22 cellular contexts compared by ENCODE assay signal in the genomic region with DNA sequence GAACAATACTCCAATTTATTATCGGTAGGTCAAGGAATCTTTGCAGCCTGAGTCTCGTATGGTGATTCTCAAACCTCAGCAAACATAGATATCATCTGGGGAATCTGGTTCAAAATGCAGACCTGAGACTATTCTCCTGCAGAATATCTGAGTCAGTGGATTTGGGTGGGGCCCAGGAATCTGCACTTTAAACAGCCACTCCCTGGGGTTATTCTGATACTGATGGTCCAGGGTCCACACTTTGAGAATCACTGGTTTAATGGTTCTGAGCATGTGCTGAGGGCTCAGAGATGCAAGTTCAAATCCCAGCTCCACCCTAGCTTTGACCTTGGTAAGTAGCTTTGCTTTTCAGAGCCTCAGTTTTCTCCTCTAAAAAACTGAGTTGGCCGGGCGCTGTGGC. TPM values are rescaled to one million over a fixed set of nuclear protein-coding genes. Genes with fewer than 3 reads are reported as not detected.
DNase-seq lines count a peak whose midpoint lies in the region; ATAC-seq and TF ChIP-seq lines count a peak whose summit lies in the region.
"Had no signal": no experiment of that assay in that cellular context is flagged by ENCODE, and none has a peak within 500 bp of the region (broad histone marks: within the 10 kb centered on the region; RNA-seq: fewer than 3 reads in every experiment).

No MANE protein-coding gene starts in this region.

- CTCF ChIA-PET in GM10248 (lab: Yijun Ruan, JAX): interaction anchor here (1.0 kb wide), 1 partner anchor 48 kb away, joined by 3 read pairs; no protein-coding TSS in a partner anchor

- no peaks in the 10 kb centered on the region for H3K4me1 ChIP-seq in Peyer's patch
- peaks cover 8 to 11% of the 10 kb centered on the region in 2 experiments for H3K4me1 ChIP-seq in trophoblast cell (ENCODE audit: control insufficient read depth in 1 of 2, insufficient read depth in 2 of 2, low read length in 2 of 2)
- H3K4me1 ChIP-seq: BLaER1 treated with 17β-estradiol and CSF1 and Interleukin-3, amounts not matched to agents 10 nM and 100 nM; HAP-1 had no signal

- peak overlapping the region in 3 of 4 donors; percentile 27 to 78 (median 55) for H3K27ac ChIP-seq in Peyer's patch
- H3K27ac ChIP-seq in trophoblast cell (ENCODE audit: low read depth, low read length): no peak overlapping the region
- H3K27ac ChIP-seq: A549; BLaER1 treated with 17β-estradiol and CSF1 and Interleukin-3, amounts not matched to agents 10 nM and 100 nM had no signal

- H2BK5ac ChIP-seq in trophoblast cell (ENCODE audit: low read depth, low read length, poor library complexity): no peak overlapping the region

- no peak overlapping the region for H3K18ac ChIP-seq in trophoblast cell (ENCODE audit: low read length)

- no peak for TF ChIP-seq POLR2A in Peyer's patch (IDR thresholded peaks at IDR 0.05)

- no peaks in the 10 kb centered on the region for H3K79me2 ChIP-seq in trophoblast cell (ENCODE audit: control insufficient read depth, insufficient read depth, low read length, poor library complexity)

- H3K27me3 ChIP-seq in Peyer's patch (no peaks in the 10 kb centered on the region), trophoblast cell (ENCODE audit: insufficient read depth, low read length) (no peaks in the 10 kb centered on the region)
- H3K27me3 ChIP-seq: BE2C; BLaER1 treated with 17β-estradiol and CSF1 and Interleukin-3, amounts not matched to agents 10 nM and 100 nM had no signal

- no peak overlapping the region for H4K12ac ChIP-seq in trophoblast cell (ENCODE audit: low read depth, low read length)

- intact Hi-C loops in left colon (cut with DNase I, micrococcal nuclease): no loop called here

- WGBS in trophoblast cell (ENCODE audit: extremely low coverage, insufficient coverage, insufficient read length): no CpG with 5 or more reads among the region's 4 CpGs

- H2BK12ac ChIP-seq in trophoblast cell (ENCODE audit: low read length): no peak overlapping the region

- no peak overlapping the region for H3K4me2 ChIP-seq in trophoblast cell (ENCODE audit: low read length)
- H3K4me2 ChIP-seq: A549; BLaER1 treated with 17β-estradiol and CSF1 and Interleukin-3, amounts not matched to agents 10 nM and 100 nM had no signal

- H3K9ac ChIP-seq in trophoblast cell (ENCODE audit: low read length): no peak overlapping the region
- H3K9ac ChIP-seq: BLaER1 treated with 17β-estradiol and CSF1 and Interleukin-3, amounts not matched to agents 10 nM and 100 nM had no signal

- no peak overlapping the region for H2BK120ac ChIP-seq in trophoblast cell (ENCODE audit: insufficient read depth, low read length, poor library complexity)

- H3K9me3 ChIP-seq in Peyer's patch: no peaks in the 10 kb centered on the region
- H3K9me3 ChIP-seq in trophoblast cell (ENCODE audit: insufficient read depth, low read depth, low read length): no peaks in the 10 kb centered on the region
- H3K9me3 ChIP-seq: A549; BE2C; BLaER1 treated with 17β-estradiol and CSF1 and Interleukin-3, amounts not matched to agents 10 nM and 100 nM had no signal

- H3K4me3 ChIP-seq in Peyer's patch: no peak overlapping the region
- H3K4me3 ChIP-seq in trophoblast cell (ENCODE audit: low read depth, low read length): no peak overlapping the region
- H3K4me3 ChIP-seq: A549; BLaER1 treated with 17β-estradiol and CSF1 and Interleukin-3, amounts not matched to agents 10 nM and 100 nM; HAP-1 had no signal

- POLR2A ChIA-PET in GM10248 (lab: Yijun Ruan, JAX): no interaction called here

- no peak overlapping the region for H3K4ac ChIP-seq in trophoblast cell (ENCODE audit: low read depth, low read length)

- ATAC-seq in left colon (peak; percentile 90), GM18867 (IDR thresholded peaks at IDR 0.05; ENCODE audit: unreplicated experiment) (no peak), HG03460 (IDR thresholded peaks at IDR 0.05; ENCODE audit: unreplicated experiment) (no peak)
- ATAC-seq: A549 had no signal

- TF ChIP-seq CTCF in Peyer's patch (IDR thresholded peaks at IDR 0.05) (no peak), GM10248 (IDR thresholded peaks at IDR 0.05; ENCODE audit: control extremely low read depth, extremely low read depth, low read depth, missing control alignments) (no peak)

- H3K36me3 ChIP-seq in Peyer's patch (no peaks in the 10 kb centered on the region), trophoblast cell (ENCODE audit: control insufficient read depth in 1 of 2, insufficient read depth in 2 of 2, low read length in 2 of 2) (no peaks in the 10 kb centered on the region)
- H3K36me3 ChIP-seq: HAP-1 had no signal

- peaks cover 2% of the 10 kb centered on the region for H3K79me1 ChIP-seq in trophoblast cell (ENCODE audit: low read length)

- H4K8ac ChIP-seq in trophoblast cell (ENCODE audit: low read depth, low read length): no peak overlapping the region

- H3K14ac ChIP-seq in trophoblast cell (ENCODE audit: low read length): no peak overlapping the region

- H2AFZ ChIP-seq in trophoblast cell (ENCODE audit: insufficient read depth, low read length, poor library complexity): no peak overlapping the region

- DNase-seq in Peyer's patch (peak in 1 of 3 donors; percentile 69), left colon (no peak), trophoblast cell (peak; percentile 39 to 79), amygdala (lab: John Stamatoyannopoulos, UW) (no peak), GM10248 (ENCODE audit: extremely low spot score) (no peak)
- DNase-seq: 8988T; ACHN; AML-193; BE2C; CD4-positive, alpha-beta T cell; CD8-positive, alpha-beta memory T cell; DMS 273 treated with DMSO at 0.1 percent for 48 hours; DMS53; DMS79 treated with DMSO at 0.1 percent for 48 hours; GF-D8; GOT3; HFFc6 had no signal

- no peak overlapping the region for H3K23ac ChIP-seq in trophoblast cell (ENCODE audit: low read length)

- H2AK5ac ChIP-seq in trophoblast cell (ENCODE audit: low read length): no peak overlapping the region

- H4K91ac ChIP-seq in trophoblast cell (ENCODE audit: low read depth, low read length): no peak overlapping the region

RNA-seq across cellular contexts. Expression of gene GRK3, which starts 53.5 kb away (rescaled TPM):
- total RNA-seq in Peyer's patch: 10 to 100 TPM in 1 of 4 donors, 1 to 10 TPM in 3; 2.0 to 12.4 (median 3.6) TPM
- total RNA-seq in left colon: 1 to 10 TPM; 2.3 to 4.1 TPM
- 12.3 and 12.5 TPM in 2 replicates for polyA plus RNA-seq in trophoblast cell (2013)

Comparison
In these comparisons a context has a peak if more than half of its experiments do, and no peak if none do; other contexts are left out.
1. DNase-seq: peak in trophoblast cell (2 of 2); none in left colon (0 of 2), amygdala (0 of 56) and GM10248 (single experiment).